In genomic region chr9:7117676-7118561, GRCh38 we compare ENCODE assay signal across 10 cellular contexts.
DNase-seq lines count a peak whose midpoint lies in the region; ATAC-seq, FAIRE-seq and TF ChIP-seq lines count a peak whose summit lies in the region.
"Had no signal": no experiment of that assay in that cellular context is flagged by ENCODE, and none has a peak within 500 bp of the region (broad histone marks: within the 10 kb centered on the region; RNA-seq: fewer than 3 reads in every experiment).

No MANE protein-coding gene starts in this region.

- TF ChIP-seq CTCF in fibroblast of the aortic adventitia (IDR thresholded peaks at IDR 0.05; ENCODE audit: insufficient read depth, low read length), result no peak
- no peak for TF ChIP-seq CTCF in testis (IDR thresholded peaks at IDR 0.05)

- H3K36me3 ChIP-seq in testis (ENCODE audit: low read depth, missing control alignments), result no peaks in the 10 kb centered on the region

- H3K9me3 ChIP-seq in testis, result no peaks in the 10 kb centered on the region

- H3K4me3 ChIP-seq in fibroblast of the aortic adventitia (ENCODE audit: low read depth, low read length) (no peak overlapping the region), testis (no peak overlapping the region)

- no peak for FAIRE-seq in RCC 7860 (lab: Jason Lieb, UNC)

- no peak for TF ChIP-seq POLR2A in testis (IDR thresholded peaks at IDR 0.05)

- H3K27ac ChIP-seq in testis, result no peak overlapping the region

- no peaks in the 10 kb centered on the region for H3K27me3 ChIP-seq in testis

- 83 to 84% methylated on average over 6 of the region's 6 CpGs for WGBS in testis, 2 donors

- no peaks in the 10 kb centered on the region for H3K4me1 ChIP-seq in testis

- intact Hi-C loops in testis (cut with DNase I; ENCODE audit: low total_unique reads), result no loop called here

- DNase-seq in H4 (ENCODE audit: low spot score), result peak; percentile 4
- peak; percentile 40 for DNase-seq in HS-5 (ENCODE audit: low read depth)
- peak; percentile 77 for DNase-seq in fibroblast of the aortic adventitia (ENCODE audit: low read depth)
- DNase-seq in RCC 7860 (ENCODE audit: low spot score), result no peak
- DNase-seq in KG1 (lab: John Stamatoyannopoulos, UW), result no peak
- DNase-seq in NOMO-1 treated with dmso at 0.1 percent for 144 hours (lab: John Stamatoyannopoulos, UW; ENCODE audit: unreplicated experiment), result no peak
- DNase-seq in testis, result no peak
- DNase-seq: effector CD4-positive, alpha-beta T cell; H9 had no signal

- peak; percentile 58 for ATAC-seq in GM18508 (IDR thresholded peaks at IDR 0.05; ENCODE audit: insufficient read depth, unreplicated experiment)

Comparison
In these comparisons a context has a peak if more than half of its experiments do, and no peak if none do; other contexts are left out.
1. DNase-seq: peak in H4 (single experiment), HS-5 (single experiment) and fibroblast of the aortic adventitia (single experiment); none in RCC 7860 (single experiment), KG1 (single experiment), NOMO-1 treated with dmso at 0.1 percent for 144 hours (single experiment) and testis (single experiment).